Comparison of ENCODE assay signal across 1 cellular context in the genomic region with DNA sequence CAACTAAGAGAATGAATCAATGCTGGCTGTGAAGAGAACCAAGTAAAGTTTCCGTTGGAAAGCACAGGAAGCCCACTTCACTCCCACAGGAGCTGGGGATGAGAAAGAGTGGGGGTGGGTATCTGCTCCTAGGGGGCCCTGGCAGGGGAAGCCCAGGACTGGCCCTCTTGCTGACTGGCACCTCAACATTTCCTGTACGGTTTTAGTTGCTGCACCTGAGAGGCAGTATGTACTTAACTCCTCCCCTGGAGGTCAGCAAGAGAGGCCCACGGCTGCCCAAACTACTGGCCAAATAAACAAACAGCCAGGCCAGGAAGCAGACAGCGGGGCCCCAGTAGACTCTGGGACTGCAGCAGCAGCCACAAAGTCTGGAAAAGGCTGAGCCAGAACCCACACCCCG.
A peak's percentile ranks its signal among the peaks of the same experiment; 100 is the strongest.
TF ChIP-seq lines count a peak whose summit lies in the region.

No MANE protein-coding gene starts in this region.

TF ChIP-seq in HepG2, 621 proteins besides CTCF, POLR2A, EP300 and RAD21 (continued from another document and continues in another):
- TF ChIP-seq, protein P1, sequence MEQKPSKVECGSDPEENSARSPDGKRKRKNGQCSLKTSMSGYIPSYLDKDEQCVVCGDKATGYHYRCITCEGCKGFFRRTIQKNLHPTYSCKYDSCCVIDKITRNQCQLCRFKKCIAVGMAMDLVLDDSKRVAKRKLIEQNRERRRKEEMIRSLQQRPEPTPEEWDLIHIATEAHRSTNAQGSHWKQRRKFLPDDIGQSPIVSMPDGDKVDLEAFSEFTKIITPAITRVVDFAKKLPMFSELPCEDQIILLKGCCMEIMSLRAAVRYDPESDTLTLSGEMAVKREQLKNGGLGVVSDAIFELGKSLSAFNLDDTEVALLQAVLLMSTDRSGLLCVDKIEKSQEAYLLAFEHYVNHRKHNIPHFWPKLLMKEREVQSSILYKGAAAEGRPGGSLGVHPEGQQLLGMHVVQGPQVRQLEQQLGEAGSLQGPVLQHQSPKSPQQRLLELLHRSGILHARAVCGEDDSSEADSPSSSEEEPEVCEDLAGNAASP (CRISPR knock-in tag; IDR thresholded peaks at IDR 0.05; ENCODE audit: borderline replicate concordance), result no peak
- TF ChIP-seq, protein P2, sequence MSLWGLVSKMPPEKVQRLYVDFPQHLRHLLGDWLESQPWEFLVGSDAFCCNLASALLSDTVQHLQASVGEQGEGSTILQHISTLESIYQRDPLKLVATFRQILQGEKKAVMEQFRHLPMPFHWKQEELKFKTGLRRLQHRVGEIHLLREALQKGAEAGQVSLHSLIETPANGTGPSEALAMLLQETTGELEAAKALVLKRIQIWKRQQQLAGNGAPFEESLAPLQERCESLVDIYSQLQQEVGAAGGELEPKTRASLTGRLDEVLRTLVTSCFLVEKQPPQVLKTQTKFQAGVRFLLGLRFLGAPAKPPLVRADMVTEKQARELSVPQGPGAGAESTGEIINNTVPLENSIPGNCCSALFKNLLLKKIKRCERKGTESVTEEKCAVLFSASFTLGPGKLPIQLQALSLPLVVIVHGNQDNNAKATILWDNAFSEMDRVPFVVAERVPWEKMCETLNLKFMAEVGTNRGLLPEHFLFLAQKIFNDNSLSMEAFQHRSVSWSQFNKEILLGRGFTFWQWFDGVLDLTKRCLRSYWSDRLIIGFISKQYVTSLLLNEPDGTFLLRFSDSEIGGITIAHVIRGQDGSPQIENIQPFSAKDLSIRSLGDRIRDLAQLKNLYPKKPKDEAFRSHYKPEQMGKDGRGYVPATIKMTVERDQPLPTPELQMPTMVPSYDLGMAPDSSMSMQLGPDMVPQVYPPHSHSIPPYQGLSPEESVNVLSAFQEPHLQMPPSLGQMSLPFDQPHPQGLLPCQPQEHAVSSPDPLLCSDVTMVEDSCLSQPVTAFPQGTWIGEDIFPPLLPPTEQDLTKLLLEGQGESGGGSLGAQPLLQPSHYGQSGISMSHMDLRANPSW (CRISPR knock-in tag; IDR thresholded peaks at IDR 0.05; ENCODE audit: borderline replicate concordance), result no peak
- TF ChIP-seq, protein P3, sequence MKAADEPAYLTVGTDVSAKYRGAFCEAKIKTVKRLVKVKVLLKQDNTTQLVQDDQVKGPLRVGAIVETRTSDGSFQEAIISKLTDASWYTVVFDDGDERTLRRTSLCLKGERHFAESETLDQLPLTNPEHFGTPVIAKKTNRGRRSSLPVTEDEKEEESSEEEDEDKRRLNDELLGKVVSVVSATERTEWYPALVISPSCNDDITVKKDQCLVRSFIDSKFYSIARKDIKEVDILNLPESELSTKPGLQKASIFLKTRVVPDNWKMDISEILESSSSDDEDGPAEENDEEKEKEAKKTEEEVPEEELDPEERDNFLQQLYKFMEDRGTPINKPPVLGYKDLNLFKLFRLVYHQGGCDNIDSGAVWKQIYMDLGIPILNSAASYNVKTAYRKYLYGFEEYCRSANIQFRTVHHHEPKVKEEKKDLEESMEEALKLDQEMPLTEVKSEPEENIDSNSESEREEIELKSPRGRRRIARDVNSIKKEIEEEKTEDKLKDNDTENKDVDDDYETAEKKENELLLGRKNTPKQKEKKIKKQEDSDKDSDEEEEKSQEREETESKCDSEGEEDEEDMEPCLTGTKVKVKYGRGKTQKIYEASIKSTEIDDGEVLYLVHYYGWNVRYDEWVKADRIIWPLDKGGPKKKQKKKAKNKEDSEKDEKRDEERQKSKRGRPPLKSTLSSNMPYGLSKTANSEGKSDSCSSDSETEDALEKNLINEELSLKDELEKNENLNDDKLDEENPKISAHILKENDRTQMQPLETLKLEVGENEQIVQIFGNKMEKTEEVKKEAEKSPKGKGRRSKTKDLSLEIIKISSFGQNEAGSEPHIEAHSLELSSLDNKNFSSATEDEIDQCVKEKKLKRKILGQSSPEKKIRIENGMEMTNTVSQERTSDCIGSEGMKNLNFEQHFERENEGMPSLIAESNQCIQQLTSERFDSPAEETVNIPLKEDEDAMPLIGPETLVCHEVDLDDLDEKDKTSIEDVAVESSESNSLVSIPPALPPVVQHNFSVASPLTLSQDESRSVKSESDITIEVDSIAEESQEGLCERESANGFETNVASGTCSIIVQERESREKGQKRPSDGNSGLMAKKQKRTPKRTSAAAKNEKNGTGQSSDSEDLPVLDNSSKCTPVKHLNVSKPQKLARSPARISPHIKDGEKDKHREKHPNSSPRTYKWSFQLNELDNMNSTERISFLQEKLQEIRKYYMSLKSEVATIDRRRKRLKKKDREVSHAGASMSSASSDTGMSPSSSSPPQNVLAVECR (CRISPR knock-in tag; IDR thresholded peaks at IDR 0.05; ENCODE audit: borderline replicate concordance), result no peak
- TF ChIP-seq GABPA (IDR thresholded peaks at IDR 0.05; ENCODE audit: low read depth, low read length) (no peak), GABPA (CRISPR knock-in tag; IDR thresholded peaks at IDR 0.05; ENCODE audit: low read depth) (no peak), ZBTB42 (CRISPR knock-in tag; IDR thresholded peaks at IDR 0.05) (no peak), HDAC2 (CRISPR knock-in tag; IDR thresholded peaks at IDR 0.05) (no peak), YEATS2 (CRISPR knock-in tag; IDR thresholded peaks at IDR 0.05; ENCODE audit: borderline replicate concordance) (no peak), SKI (IDR thresholded peaks at IDR 0.05; ENCODE audit: partially characterized antibody) (no peak), MTF1 (CRISPR knock-in tag; IDR thresholded peaks at IDR 0.05) (no peak), DR1 (CRISPR knock-in tag; IDR thresholded peaks at IDR 0.05) (no peak), EEA1 (CRISPR knock-in tag; IDR thresholded peaks at IDR 0.05; ENCODE audit: borderline replicate concordance) (no peak), DPF2 (CRISPR knock-in tag; IDR thresholded peaks at IDR 0.05; ENCODE audit: borderline replicate concordance, low read depth) (no peak), HNRNPLL (IDR thresholded peaks at IDR 0.05; ENCODE audit: low read depth, low read length, poor library complexity, severe bottlenecking) (no peak), ZNF180 (CRISPR knock-in tag; IDR thresholded peaks at IDR 0.05; ENCODE audit: borderline replicate concordance, low read depth) (no peak), ZFP62 (CRISPR knock-in tag; IDR thresholded peaks at IDR 0.05) (no peak), TGIF2 (CRISPR knock-in tag; IDR thresholded peaks at IDR 0.05) (no peak), MZF1 (CRISPR knock-in tag; IDR thresholded peaks at IDR 0.05; ENCODE audit: borderline replicate concordance) (no peak), SOX6 (IDR thresholded peaks at IDR 0.05) (no peak), SOX6 (CRISPR knock-in tag; IDR thresholded peaks at IDR 0.05) (peak; percentile 47; the same call in 1 of the 2 replicates), MTA3 (CRISPR knock-in tag; IDR thresholded peaks at IDR 0.05) (no peak), NONO (IDR thresholded peaks at IDR 0.05) (no peak), NONO (CRISPR knock-in tag; conservative IDR thresholded peaks at IDR 0.05) (no peak), HMG20A (CRISPR knock-in tag; IDR thresholded peaks at IDR 0.05; ENCODE audit: borderline replicate concordance) (no peak), PLRG1 (conservative IDR thresholded peaks at IDR 0.05) (no peak), FOSL1 (CRISPR knock-in tag; IDR thresholded peaks at IDR 0.05; ENCODE audit: borderline replicate concordance) (no peak), ZMYM4 (CRISPR knock-in tag; IDR thresholded peaks at IDR 0.05) (0 out of 2 replicates have a peak, but pooled peaks have one; percentile 32), STAT5B (CRISPR knock-in tag; IDR thresholded peaks at IDR 0.05) (no peak), FOXP1 (IDR thresholded peaks at IDR 0.05) (no peak), FOXP1 (CRISPR knock-in tag; IDR thresholded peaks at IDR 0.05) (peak; percentile 79), ATM (IDR thresholded peaks at IDR 0.05; ENCODE audit: borderline replicate concordance) (no peak), CREB1 (IDR thresholded peaks at IDR 0.05) (no peak), CREB1 (CRISPR knock-in tag; IDR thresholded peaks at IDR 0.05) (no peak), NFRKB (IDR thresholded peaks at IDR 0.05) (no peak), XBP1 (CRISPR knock-in tag; IDR thresholded peaks at IDR 0.05) (no peak), REL (CRISPR knock-in tag; conservative IDR thresholded peaks at IDR 0.05) (no peak), ASH2L (IDR thresholded peaks at IDR 0.05; ENCODE audit: insufficient read length, low read depth, low read length) (no peak), BCL6 (CRISPR knock-in tag; IDR thresholded peaks at IDR 0.05) (no peak), HES4 (CRISPR knock-in tag; IDR thresholded peaks at IDR 0.05; ENCODE audit: borderline replicate concordance) (no peak), KDM5A (IDR thresholded peaks at IDR 0.05; ENCODE audit: borderline replicate concordance, low read length) (no peak), WIZ (CRISPR knock-in tag; IDR thresholded peaks at IDR 0.05) (no peak)
- TF ChIP-seq, protein P4, sequence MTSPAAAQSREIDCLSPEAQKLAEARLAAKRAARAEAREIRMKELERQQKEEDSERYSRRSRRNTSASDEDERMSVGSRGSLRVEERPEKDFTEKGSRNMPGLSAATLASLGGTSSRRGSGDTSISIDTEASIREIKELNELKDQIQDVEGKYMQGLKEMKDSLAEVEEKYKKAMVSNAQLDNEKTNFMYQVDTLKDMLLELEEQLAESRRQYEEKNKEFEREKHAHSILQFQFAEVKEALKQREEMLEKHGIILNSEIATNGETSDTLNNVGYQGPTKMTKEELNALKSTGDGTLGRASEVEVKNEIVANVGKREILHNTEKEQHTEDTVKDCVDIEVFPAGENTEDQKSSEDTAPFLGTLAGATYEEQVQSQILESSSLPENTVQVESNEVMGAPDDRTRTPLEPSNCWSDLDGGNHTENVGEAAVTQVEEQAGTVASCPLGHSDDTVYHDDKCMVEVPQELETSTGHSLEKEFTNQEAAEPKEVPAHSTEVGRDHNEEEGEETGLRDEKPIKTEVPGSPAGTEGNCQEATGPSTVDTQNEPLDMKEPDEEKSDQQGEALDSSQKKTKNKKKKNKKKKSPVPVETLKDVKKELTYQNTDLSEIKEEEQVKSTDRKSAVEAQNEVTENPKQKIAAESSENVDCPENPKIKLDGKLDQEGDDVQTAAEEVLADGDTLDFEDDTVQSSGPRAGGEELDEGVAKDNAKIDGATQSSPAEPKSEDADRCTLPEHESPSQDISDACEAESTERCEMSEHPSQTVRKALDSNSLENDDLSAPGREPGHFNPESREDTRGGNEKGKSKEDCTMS (CRISPR knock-in tag; conservative IDR thresholded peaks at IDR 0.05), result no peak
- TF ChIP-seq, protein P5, sequence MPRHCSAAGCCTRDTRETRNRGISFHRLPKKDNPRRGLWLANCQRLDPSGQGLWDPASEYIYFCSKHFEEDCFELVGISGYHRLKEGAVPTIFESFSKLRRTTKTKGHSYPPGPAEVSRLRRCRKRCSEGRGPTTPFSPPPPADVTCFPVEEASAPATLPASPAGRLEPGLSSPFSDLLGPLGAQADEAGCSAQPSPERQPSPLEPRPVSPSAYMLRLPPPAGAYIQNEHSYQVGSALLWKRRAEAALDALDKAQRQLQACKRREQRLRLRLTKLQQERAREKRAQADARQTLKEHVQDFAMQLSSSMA (CRISPR knock-in tag; IDR thresholded peaks at IDR 0.05), result peak; percentile 80; the same call in 1 of the 2 replicates
- TF ChIP-seq, protein P6, sequence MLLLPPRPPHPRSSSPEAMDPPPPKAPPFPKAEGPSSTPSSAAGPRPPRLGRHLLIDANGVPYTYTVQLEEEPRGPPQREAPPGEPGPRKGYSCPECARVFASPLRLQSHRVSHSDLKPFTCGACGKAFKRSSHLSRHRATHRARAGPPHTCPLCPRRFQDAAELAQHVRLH (CRISPR knock-in tag; IDR thresholded peaks at IDR 0.05; ENCODE audit: borderline replicate concordance, low read depth), result no peak
- TF ChIP-seq, protein P7, sequence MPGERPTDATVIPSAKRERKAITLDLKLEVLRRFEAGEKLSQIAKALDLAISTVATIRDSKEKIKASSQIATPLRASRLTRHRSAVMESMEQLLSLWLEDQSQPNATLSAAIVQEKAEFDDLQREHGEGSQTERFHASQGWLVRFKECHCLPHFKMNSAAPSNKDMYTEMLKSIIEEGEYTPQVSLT (CRISPR knock-in tag; IDR thresholded peaks at IDR 0.05; ENCODE audit: borderline replicate concordance, low read depth), result no peak
- TF ChIP-seq, protein P8, sequence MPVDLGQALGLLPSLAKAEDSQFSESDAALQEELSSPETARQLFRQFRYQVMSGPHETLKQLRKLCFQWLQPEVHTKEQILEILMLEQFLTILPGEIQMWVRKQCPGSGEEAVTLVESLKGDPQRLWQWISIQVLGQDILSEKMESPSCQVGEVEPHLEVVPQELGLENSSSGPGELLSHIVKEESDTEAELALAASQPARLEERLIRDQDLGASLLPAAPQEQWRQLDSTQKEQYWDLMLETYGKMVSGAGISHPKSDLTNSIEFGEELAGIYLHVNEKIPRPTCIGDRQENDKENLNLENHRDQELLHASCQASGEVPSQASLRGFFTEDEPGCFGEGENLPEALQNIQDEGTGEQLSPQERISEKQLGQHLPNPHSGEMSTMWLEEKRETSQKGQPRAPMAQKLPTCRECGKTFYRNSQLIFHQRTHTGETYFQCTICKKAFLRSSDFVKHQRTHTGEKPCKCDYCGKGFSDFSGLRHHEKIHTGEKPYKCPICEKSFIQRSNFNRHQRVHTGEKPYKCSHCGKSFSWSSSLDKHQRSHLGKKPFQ (CRISPR knock-in tag; IDR thresholded peaks at IDR 0.05; ENCODE audit: insufficient replicate concordance), result no peak
- TF ChIP-seq, protein P9, sequence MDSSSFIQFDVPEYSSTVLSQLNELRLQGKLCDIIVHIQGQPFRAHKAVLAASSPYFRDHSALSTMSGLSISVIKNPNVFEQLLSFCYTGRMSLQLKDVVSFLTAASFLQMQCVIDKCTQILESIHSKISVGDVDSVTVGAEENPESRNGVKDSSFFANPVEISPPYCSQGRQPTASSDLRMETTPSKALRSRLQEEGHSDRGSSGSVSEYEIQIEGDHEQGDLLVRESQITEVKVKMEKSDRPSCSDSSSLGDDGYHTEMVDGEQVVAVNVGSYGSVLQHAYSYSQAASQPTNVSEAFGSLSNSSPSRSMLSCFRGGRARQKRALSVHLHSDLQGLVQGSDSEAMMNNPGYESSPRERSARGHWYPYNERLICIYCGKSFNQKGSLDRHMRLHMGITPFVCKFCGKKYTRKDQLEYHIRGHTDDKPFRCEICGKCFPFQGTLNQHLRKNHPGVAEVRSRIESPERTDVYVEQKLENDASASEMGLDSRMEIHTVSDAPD (CRISPR knock-in tag; IDR thresholded peaks at IDR 0.05), result no peak
- TF ChIP-seq, protein P10, sequence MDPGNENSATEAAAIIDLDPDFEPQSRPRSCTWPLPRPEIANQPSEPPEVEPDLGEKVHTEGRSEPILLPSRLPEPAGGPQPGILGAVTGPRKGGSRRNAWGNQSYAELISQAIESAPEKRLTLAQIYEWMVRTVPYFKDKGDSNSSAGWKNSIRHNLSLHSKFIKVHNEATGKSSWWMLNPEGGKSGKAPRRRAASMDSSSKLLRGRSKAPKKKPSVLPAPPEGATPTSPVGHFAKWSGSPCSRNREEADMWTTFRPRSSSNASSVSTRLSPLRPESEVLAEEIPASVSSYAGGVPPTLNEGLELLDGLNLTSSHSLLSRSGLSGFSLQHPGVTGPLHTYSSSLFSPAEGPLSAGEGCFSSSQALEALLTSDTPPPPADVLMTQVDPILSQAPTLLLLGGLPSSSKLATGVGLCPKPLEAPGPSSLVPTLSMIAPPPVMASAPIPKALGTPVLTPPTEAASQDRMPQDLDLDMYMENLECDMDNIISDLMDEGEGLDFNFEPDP (CRISPR knock-in tag; conservative IDR thresholded peaks at IDR 0.05), result no peak
